ENCODE assay signal across 10 cellular contexts in the genomic region with DNA sequence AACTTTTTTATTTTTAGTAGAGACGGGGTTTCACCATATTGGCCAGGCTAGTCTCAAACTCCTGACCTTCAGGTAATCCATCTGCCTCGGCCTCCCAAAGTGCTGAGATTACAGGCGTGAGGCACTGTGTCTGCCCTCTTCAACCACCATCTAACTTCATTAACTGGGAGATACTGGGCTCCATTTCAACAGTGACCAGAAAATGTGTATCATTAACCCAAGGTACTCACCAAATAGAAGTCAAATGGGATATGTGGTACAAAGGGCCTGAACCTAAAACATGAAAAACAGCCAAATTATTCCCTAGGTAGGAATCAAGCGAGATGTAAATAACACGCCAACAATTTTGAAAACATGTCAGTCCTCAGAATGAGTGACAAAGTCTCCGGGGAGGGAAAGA. TPM values are rescaled to one million over a fixed set of nuclear protein-coding genes. Genes with fewer than 3 reads are reported as not detected.
DNase-seq lines count a peak whose midpoint lies in the region; ATAC-seq and TF ChIP-seq lines count a peak whose summit lies in the region.
"Had no signal": no experiment of that assay in that cellular context is flagged by ENCODE, and none has a peak within 500 bp of the region (broad histone marks: within the 10 kb centered on the region; RNA-seq: fewer than 3 reads in every experiment).

No MANE protein-coding gene starts in this region.

- intact Hi-C loops in Panc1 (cut with micrococcal nuclease; ENCODE audit: unreplicated experiment) = no loop called here
- intact Hi-C loops in left ventricle myocardium inferior (cut with micrococcal nuclease) = loop anchor here (10.0 kb wide), 1 partner anchor 315 kb away; the partner anchor contains the start of gene RAB13

- peak overlapping the region; percentile 66 to 96 for H3K4me3 ChIP-seq in Panc1 (ENCODE audit: low read depth in 2 of 2, low read length in 2 of 2)
- peak overlapping the region; percentile 91 for H3K4me3 ChIP-seq in left ventricle myocardium inferior
- peak overlapping the region; percentile 80 for H3K4me3 ChIP-seq in skeletal muscle cell (ENCODE audit: low read depth, low read length)

- H3K36me3 ChIP-seq in ES-I3 (ENCODE audit: insufficient read depth, low read length) (peaks cover 40% of the 10 kb centered on the region), Panc1 (ENCODE audit: control insufficient read depth, insufficient read depth, low read length) (peaks cover 29% of the 10 kb centered on the region), left ventricle myocardium inferior (peaks cover 51% of the 10 kb centered on the region)

- ATAC-seq in Panc1 = no peak
- ATAC-seq in HG03108 (IDR thresholded peaks at IDR 0.05; ENCODE audit: unreplicated experiment) = no peak

- H3K9me3 ChIP-seq in ES-I3 (ENCODE audit: control insufficient read depth, insufficient read depth, low read length) (no peaks in the 10 kb centered on the region), Panc1 (ENCODE audit: control insufficient read depth, insufficient read depth, low read depth, low read length) (no peaks in the 10 kb centered on the region), left ventricle myocardium inferior (replicated peaks) (no peaks in the 10 kb centered on the region)
- H3K9me3 ChIP-seq: testis had no signal

- peak overlapping the region; percentile 95; the same call in 1 of the 2 replicates for H3K9ac ChIP-seq in ES-I3 (ENCODE audit: low read depth, low read length)

- TF ChIP-seq CTCF in Panc1 (IDR thresholded peaks at IDR 0.05) (no peak), left ventricle myocardium inferior (IDR thresholded peaks at IDR 0.05; ENCODE audit: borderline replicate concordance) (no peak)

- H3K27me3 ChIP-seq in Panc1 (ENCODE audit: control insufficient read depth, insufficient read depth, low read length) (no peaks in the 10 kb centered on the region), left ventricle myocardium inferior (ENCODE audit: low read depth) (no peaks in the 10 kb centered on the region)
- H3K27me3 ChIP-seq: testis had no signal

- POLR2A ChIA-PET in Panc1 (lab: Charles Lee) = no interaction called here

- H3K4me1 ChIP-seq in ES-I3 (ENCODE audit: insufficient read depth, low read length) (no peaks in the 10 kb centered on the region), Panc1 (ENCODE audit: control insufficient read depth, insufficient read depth, low read length) (peaks cover 14% of the 10 kb centered on the region; the same call in 1 of the 2 replicates), left ventricle myocardium inferior (peaks cover 36% of the 10 kb centered on the region)

- H3K27ac ChIP-seq in Panc1 (ENCODE audit: low read length) = peak overlapping the region; percentile 94
- no peak overlapping the region for H3K27ac ChIP-seq in left ventricle myocardium inferior (replicated peaks)

- in situ Hi-C loops in Panc1 (cut with HindIII; ENCODE audit: low pct_unique_long_range_greater_than_20kb, low sequenced_read_pairs) = no loop called here

- DNase-seq in Panc1 (ENCODE audit: low read depth, low spot score) = no peak
- DNase-seq in left ventricle myocardium inferior = no peak
- no peak for DNase-seq in skeletal muscle cell (ENCODE audit: low read depth)
- DNase-seq in occipital lobe (lab: John Stamatoyannopoulos, UW) = no peak
- DNase-seq in inferior parietal cortex (ENCODE audit: extremely low spot score) = no peak
- DNase-seq in T-helper 1 cell = no peak
- DNase-seq: testis had no signal

- CTCF ChIA-PET in Panc1 (lab: Charles Lee) = no interaction called here

- no TSS peak for BruUV-seq in Panc1 (replicated peaks; lab: Mats Ljungman, UMichigan)

RNA-seq across cellular contexts. Expression of gene ILF2, which starts 1.2 kb away (rescaled TPM):
- total RNA-seq in Panc1 (2021; ENCODE audit: unreplicated experiment) (221 TPM), left ventricle myocardium inferior (61.6 TPM), occipital lobe (177 TPM)
- 155 TPM for polyA plus RNA-seq in Panc1 (2012; ENCODE audit: insufficient read length)

RNA-seq across cellular contexts. Expression of gene NPR1, which starts 8.9 kb away (rescaled TPM):
- total RNA-seq in Panc1 (2021; ENCODE audit: unreplicated experiment) (0.36 TPM), left ventricle myocardium inferior (10.4 TPM), occipital lobe (0.16 TPM)
- polyA plus RNA-seq in Panc1 (2012; ENCODE audit: insufficient read length) = 0.07 TPM

RNA-seq across cellular contexts. Expression of gene SNAPIN, which starts 11.1 kb away (rescaled TPM):
- 46.8 TPM for total RNA-seq in Panc1 (2021; ENCODE audit: unreplicated experiment)
- 45.1 TPM for polyA plus RNA-seq in Panc1 (2012; ENCODE audit: insufficient read length)
- 67.0 TPM for total RNA-seq in left ventricle myocardium inferior
- total RNA-seq in occipital lobe = 36.3 TPM

RNA-seq across cellular contexts. Expression of gene CHTOP, which starts 35.7 kb away (rescaled TPM):
- total RNA-seq in Panc1 (2021; ENCODE audit: unreplicated experiment) (87.0 TPM), left ventricle myocardium inferior (75.5 TPM), occipital lobe (77.0 TPM)
- polyA plus RNA-seq in Panc1 (2012; ENCODE audit: insufficient read length) = 94.2 TPM

RNA-seq across cellular contexts. Expression of gene S100A1, which starts 41.4 kb away (rescaled TPM):
- total RNA-seq in Panc1 (2021; ENCODE audit: unreplicated experiment) (2.9 TPM), left ventricle myocardium inferior (2,012 TPM), occipital lobe (0.47 TPM)
- 8.0 TPM for polyA plus RNA-seq in Panc1 (2012; ENCODE audit: insufficient read length)
- total RNA-seq: pulmonary artery endothelial cell had no signal
